Comparison of ENCODE assay signal across 1 cellular context in genomic region chr19:1922803-1923202, GRCh38.
TF ChIP-seq lines count a peak whose summit lies in the region.

No MANE protein-coding gene starts in this region.

TF ChIP-seq in IMR-90, 13 proteins besides CTCF, POLR2A, EP300 and RAD21:
- no peak for TF ChIP-seq RFX5 (IDR thresholded peaks at IDR 0.05; ENCODE audit: low read depth, low read length)
- TF ChIP-seq, protein P1, sequence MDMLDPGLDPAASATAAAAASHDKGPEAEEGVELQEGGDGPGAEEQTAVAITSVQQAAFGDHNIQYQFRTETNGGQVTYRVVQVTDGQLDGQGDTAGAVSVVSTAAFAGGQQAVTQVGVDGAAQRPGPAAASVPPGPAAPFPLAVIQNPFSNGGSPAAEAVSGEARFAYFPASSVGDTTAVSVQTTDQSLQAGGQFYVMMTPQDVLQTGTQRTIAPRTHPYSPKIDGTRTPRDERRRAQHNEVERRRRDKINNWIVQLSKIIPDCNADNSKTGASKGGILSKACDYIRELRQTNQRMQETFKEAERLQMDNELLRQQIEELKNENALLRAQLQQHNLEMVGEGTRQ (IDR thresholded peaks at IDR 0.05; ENCODE audit: low read depth, low read length), result no peak
- TF ChIP-seq BHLHE40 (IDR thresholded peaks at IDR 0.05; ENCODE audit: low read depth, low read length), result no peak
- TF ChIP-seq MAFK (IDR thresholded peaks at IDR 0.05; ENCODE audit: low read depth, low read length), result no peak
- no peak for TF ChIP-seq NFE2L2 (IDR thresholded peaks at IDR 0.05; ENCODE audit: low read depth, low read length)
- no peak for TF ChIP-seq RCOR1 (IDR thresholded peaks at IDR 0.05; ENCODE audit: insufficient replicate concordance, low read length)
- TF ChIP-seq CEBPB (IDR thresholded peaks at IDR 0.05; ENCODE audit: low read depth, low read length), result no peak
- TF ChIP-seq ELK1 (IDR thresholded peaks at IDR 0.05; ENCODE audit: borderline replicate concordance, low read depth, low read length), result no peak
- no peak for TF ChIP-seq MXI1 (IDR thresholded peaks at IDR 0.05; ENCODE audit: borderline replicate concordance, low read depth, low read length)
- no peak for TF ChIP-seq MAZ (IDR thresholded peaks at IDR 0.05; ENCODE audit: borderline replicate concordance, low read depth, low read length)
- TF ChIP-seq FOS (IDR thresholded peaks at IDR 0.05; ENCODE audit: low read depth, low read length), result no peak
- TF ChIP-seq SMC3 (IDR thresholded peaks at IDR 0.05; ENCODE audit: low read depth, low read length), result no peak
- TF ChIP-seq CHD1 (IDR thresholded peaks at IDR 0.05; ENCODE audit: low read depth, low read length), result no peak
